1 cellular context compared by ENCODE assay signal in genomic region chr6:134170844-134171243, GRCh38.
TF ChIP-seq lines count a peak whose summit lies in the region.

No MANE protein-coding gene starts in this region.

TF ChIP-seq in PFSK-1, 5 proteins besides CTCF, POLR2A, EP300 and RAD21 (continued from another document):
- no peak for TF ChIP-seq REST (IDR thresholded peaks at IDR 0.05; ENCODE audit: insufficient read depth in 1 of 2, low read depth in 2 of 2, low read length in 2 of 2)
